Comparison of ENCODE assay signal across 8 cellular contexts in the genomic region with DNA sequence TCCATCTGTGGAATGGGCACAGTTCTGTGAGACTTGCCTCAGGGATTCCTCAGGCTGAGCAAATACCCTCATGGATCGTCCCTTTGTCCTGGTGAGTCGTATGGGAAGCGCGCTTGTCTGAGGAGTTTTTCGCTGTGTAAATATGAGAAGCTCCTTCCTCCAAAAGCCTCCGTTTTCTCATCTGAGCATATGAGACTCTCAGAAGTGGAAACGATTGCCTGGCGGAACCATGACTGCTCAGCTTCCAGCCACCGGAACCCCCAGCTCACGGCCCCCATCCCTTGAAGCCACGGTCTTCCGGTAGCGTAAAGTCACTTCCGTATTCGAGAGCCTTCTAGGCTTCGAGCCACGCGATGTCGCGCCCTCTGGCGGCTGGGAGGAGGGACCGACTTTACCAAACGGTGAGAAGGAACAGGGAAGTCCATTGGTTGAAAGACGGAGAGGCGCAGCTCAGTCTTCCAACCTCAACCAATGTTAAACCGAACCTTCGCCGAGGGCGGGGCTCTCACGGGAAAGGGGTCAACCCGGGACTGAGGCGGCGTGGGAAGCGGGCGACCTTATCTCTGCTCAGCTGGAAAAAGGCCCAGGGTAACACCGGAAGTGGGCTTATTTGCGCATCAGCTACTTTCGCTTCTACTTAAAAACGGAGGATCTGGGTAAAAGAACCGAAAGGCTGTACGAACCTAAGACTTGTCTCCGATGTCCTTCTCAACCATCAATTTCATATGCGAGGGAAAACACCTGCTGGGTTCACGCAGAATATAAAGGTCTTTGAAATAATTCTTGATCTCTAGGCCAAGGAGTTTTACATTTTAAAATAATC. TPM values are rescaled to one million over a fixed set of nuclear protein-coding genes. Genes with fewer than 3 reads are reported as not detected.
DNase-seq lines count a peak whose midpoint lies in the region; ATAC-seq, FAIRE-seq and TF ChIP-seq lines count a peak whose summit lies in the region.

No MANE protein-coding gene starts in this region.

- peak; percentile 97 for ATAC-seq in RWPE2 (ENCODE audit: low read depth)

- in situ Hi-C loops in G401 (cut with HindIII; ENCODE audit: low sequenced_read_pairs): no loop called here

- peaks cover 13% of the 10 kb centered on the region for H3K36me3 Mint-ChIP-seq in nephron (ENCODE audit: low read depth)
- H3K36me3 Mint-ChIP-seq in stimulated activated naive CD8-positive, alpha-beta T cell treated with anti-CD3 and anti-CD28 coated beads, Interleukin-15, Interleukin-2, amounts not matched to agents 100 ng/mL and 50 ng/mL, for 24 hours (ENCODE audit: low read depth): peaks cover 22% of the 10 kb centered on the region

- H3K27me3 Mint-ChIP-seq in nephron (ENCODE audit: low read depth): no peaks in the 10 kb centered on the region
- H3K27me3 Mint-ChIP-seq in stimulated activated naive CD8-positive, alpha-beta T cell treated with anti-CD3 and anti-CD28 coated beads, Interleukin-15, Interleukin-2, amounts not matched to agents 100 ng/mL and 50 ng/mL, for 24 hours: no peaks in the 10 kb centered on the region

- peaks cover 29% of the 10 kb centered on the region for H3K4me1 Mint-ChIP-seq in nephron
- peaks cover 39% of the 10 kb centered on the region for H3K4me1 Mint-ChIP-seq in stimulated activated naive CD8-positive, alpha-beta T cell treated with anti-CD3 and anti-CD28 coated beads, Interleukin-15, Interleukin-2, amounts not matched to agents 100 ng/mL and 50 ng/mL, for 24 hours (ENCODE audit: low read depth)

- TF ChIP-seq CTCF in RWPE2 (IDR thresholded peaks at IDR 0.05; ENCODE audit: poor library complexity, severe bottlenecking) (peak; percentile 98), fibroblast of the aortic adventitia (IDR thresholded peaks at IDR 0.05; ENCODE audit: insufficient read depth, low read length) (peak; percentile 96), nephron (IDR thresholded peaks at IDR 0.05; ENCODE audit: unreplicated experiment in 3 of 3) (peak; percentile 92 to 95 (median 95))

- peak overlapping the region; percentile 95 to 98 (median 98) for H3K4me3 Mint-ChIP-seq in nephron
- H3K4me3 Mint-ChIP-seq in stimulated activated naive CD8-positive, alpha-beta T cell treated with anti-CD3 and anti-CD28 coated beads, Interleukin-15, Interleukin-2, amounts not matched to agents 100 ng/mL and 50 ng/mL, for 24 hours: peak overlapping the region; percentile 95

- DNase-seq in G401 (ENCODE audit: low spot score) (peak; percentile 99), H54 (ENCODE audit: insufficient read length, low spot score) (peak; percentile 83), LoVo (ENCODE audit: low spot score) (peak; percentile 99), RWPE2 (ENCODE audit: low spot score) (peak; percentile 97), fibroblast of the aortic adventitia (ENCODE audit: low read depth) (peak; percentile 99)
- DNase-seq in activated effector memory CD4-positive, alpha-beta T cell treated with anti-CD3 and anti-CD28 coated beads, Interleukin-2, amount 50 U/mL, for 16 hours: peak; percentile 100

- H3K27ac ChIP-seq in RWPE2 (ENCODE audit: poor library complexity, severe bottlenecking): peak overlapping the region; percentile 41

- H3K36me3 ChIP-seq in RWPE2 (ENCODE audit: low read depth): peaks cover 4% of the 10 kb centered on the region

- no peaks in the 10 kb centered on the region for H3K9me3 ChIP-seq in RWPE2 (ENCODE audit: severe bottlenecking)

- H3K4me1 ChIP-seq in RWPE2 (ENCODE audit: insufficient read depth, poor library complexity, severe bottlenecking): peaks cover 7% of the 10 kb centered on the region

- peak; percentile 95 for FAIRE-seq in H54 (lab: Jason Lieb, UNC)

- H3K27ac Mint-ChIP-seq in nephron: peak overlapping the region; percentile 93 to 99 (median 97)
- peak overlapping the region; percentile 95 for H3K27ac Mint-ChIP-seq in stimulated activated naive CD8-positive, alpha-beta T cell treated with anti-CD3 and anti-CD28 coated beads, Interleukin-15, Interleukin-2, amounts not matched to agents 100 ng/mL and 50 ng/mL, for 24 hours

- H3K9me3 Mint-ChIP-seq in nephron: peaks cover 5% of the 10 kb centered on the region
- H3K9me3 Mint-ChIP-seq in stimulated activated naive CD8-positive, alpha-beta T cell treated with anti-CD3 and anti-CD28 coated beads, Interleukin-15, Interleukin-2, amounts not matched to agents 100 ng/mL and 50 ng/mL, for 24 hours: peaks cover 6% of the 10 kb centered on the region

- TF ChIP-seq POLR2A in H54 (IDR thresholded peaks at IDR 0.05; ENCODE audit: low read depth, low read length): peak; percentile 84

- H3K4me3 ChIP-seq in RWPE2 (ENCODE audit: severe bottlenecking) (peak overlapping the region; percentile 75), fibroblast of the aortic adventitia (ENCODE audit: low read depth, low read length) (peak overlapping the region; percentile 77)

- H3K27me3 ChIP-seq in RWPE2 (ENCODE audit: insufficient read depth, poor library complexity, severe bottlenecking): no peaks in the 10 kb centered on the region

RNA-seq across cellular contexts. Expression of gene AZIN2, which starts 46.3 kb away (rescaled TPM):
- 13.1 and 13.6 TPM in 2 replicates for total RNA-seq in G401 (2014; rRNA removed; shearing (Covaris generic))
- total RNA-seq in fibroblast of the aortic adventitia (ENCODE audit: low replicate concordance): 3.9 and 8.1 TPM in 2 replicates

RNA-seq across cellular contexts. Expression of gene TRIM62, which starts 54.6 kb away (rescaled TPM):
- 1.5 and 1.7 TPM in 2 replicates for total RNA-seq in G401 (2014; rRNA removed; shearing (Covaris generic))
- total RNA-seq in fibroblast of the aortic adventitia (ENCODE audit: low replicate concordance): 3.1 and 10.7 TPM in 2 replicates

Comparison
In these comparisons a context has a peak if more than half of its experiments do, and no peak if none do; other contexts are left out.
1. Peak in every context shown above with its lines: DNase-seq, ATAC-seq, H3K4me3 ChIP-seq and H3K27ac ChIP-seq.